Comparison of ENCODE assay signal across 25 cellular contexts in the genomic region with DNA sequence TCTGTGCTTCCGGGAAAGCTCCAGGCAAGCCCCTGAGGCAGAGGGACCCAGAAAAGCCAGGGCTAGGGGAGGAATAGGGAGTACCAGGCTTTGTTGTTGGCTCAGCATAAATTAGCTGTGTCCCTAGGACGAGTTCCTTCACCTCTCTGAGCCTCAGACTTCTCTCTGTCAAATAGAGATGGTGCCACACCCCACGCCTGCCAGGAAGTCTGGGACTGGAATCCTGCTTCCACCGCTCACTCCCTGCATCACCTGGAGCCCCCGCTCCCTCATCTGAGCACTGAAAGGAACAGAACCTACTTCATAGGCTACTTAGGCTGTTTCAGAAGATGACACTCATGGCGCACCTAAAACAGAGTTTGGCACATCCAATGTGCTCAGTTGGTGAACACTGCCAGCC. TPM values are rescaled to one million over a fixed set of nuclear protein-coding genes. Genes with fewer than 3 reads are reported as not detected.
A peak's percentile ranks its signal among the peaks of the same experiment; 100 is the strongest.
DNase-seq lines count a peak whose midpoint lies in the region; ATAC-seq and TF ChIP-seq lines count a peak whose summit lies in the region.
"Had no signal": no experiment of that assay in that cellular context is flagged by ENCODE, and none has a peak within 500 bp of the region (broad histone marks: within the 10 kb centered on the region; RNA-seq: fewer than 3 reads in every experiment).

No MANE protein-coding gene starts in this region.

- no peaks in the 10 kb centered on the region for H3K4me1 Mint-ChIP-seq in activated CD8-positive, alpha-beta memory T cell treated with anti-CD3 and anti-CD28 coated beads, Interleukin-2, amount 10 ng/mL, durations not matched to agents 7 days and 5 days

- TF ChIP-seq CTCF in sigmoid colon (IDR thresholded peaks at IDR 0.05): no peak
- no peak for TF ChIP-seq CTCF in GM10266 (IDR thresholded peaks at IDR 0.05; ENCODE audit: control insufficient read depth, insufficient read depth, low read depth, missing control alignments)

- CTCF ChIA-PET in activated CD8-positive, alpha-beta memory T cell treated with anti-CD3 and anti-CD28 coated beads, Interleukin-2, amount 10 ng/mL, durations not matched to agents 7 days and 5 days (lab: Charles Lee): no interaction called here

- no peaks in the 10 kb centered on the region for H3K4me1 ChIP-seq in sigmoid colon
- H3K4me1 ChIP-seq: HAP-1, SJSA1 had no signal

- H3K4me3 ChIP-seq in sigmoid colon: no peak overlapping the region
- H3K4me3 ChIP-seq: GM23338, HAP-1, MG63, SJSA1 had no signal

- TF ChIP-seq POLR2A in sigmoid colon (IDR thresholded peaks at IDR 0.05): no peak

- H3K27me3 ChIP-seq in sigmoid colon: no peaks in the 10 kb centered on the region
- H3K27me3 ChIP-seq: MG63, SJSA1 had no signal

- 62 to 74% methylated on average over 6 of the region's 6 CpGs for WGBS in sigmoid colon, 2 donors

- no peak overlapping the region for H3K27ac Mint-ChIP-seq in activated CD8-positive, alpha-beta memory T cell treated with anti-CD3 and anti-CD28 coated beads, Interleukin-2, amount 10 ng/mL, durations not matched to agents 7 days and 5 days
- H3K27ac Mint-ChIP-seq: CD4-positive, alpha-beta T cell; GM23338; HFFc6 had no signal

- peaks cover 34% of the 10 kb centered on the region for H3K27me3 Mint-ChIP-seq in activated CD8-positive, alpha-beta memory T cell treated with anti-CD3 and anti-CD28 coated beads, Interleukin-2, amount 10 ng/mL, durations not matched to agents 7 days and 5 days

- DNase-seq in activated CD8-positive, alpha-beta memory T cell treated with anti-CD3 and anti-CD28 coated beads, Interleukin-2, amount 10 ng/mL, durations not matched to agents 7 days and 5 days: peak; percentile 33
- no peak for DNase-seq in activated CD8-positive, alpha-beta memory T cell treated with anti-CD3 and anti-CD28 coated beads, Interleukin-2, amount 50 U/mL, for 48 hours
- peak; percentile 43 for DNase-seq in islet precursor cell
- peak; percentile 26 for DNase-seq in sigmoid colon
- no peak for DNase-seq in GM10266 (ENCODE audit: extremely low spot score)
- DNase-seq in Ammon's horn (ENCODE audit: low spot score): no peak
- DNase-seq: 8988T; ACHN; CD4-positive, alpha-beta T cell; DMS53; HFFc6; IMR-90; KG1; MG63; NCI-H1694; NCI-H446 treated with DMSO at 0.1 percent for 48 hours; NCI-H526 treated with DMSO at 0.1 percent for 48 hours; Right ventricle myocardium superior; RPMI8226 had no signal

- H3K36me3 ChIP-seq in sigmoid colon: no peaks in the 10 kb centered on the region
- H3K36me3 ChIP-seq: HAP-1, MG63, SJSA1 had no signal

- peaks cover 0 to 3% (median 0%) of the 10 kb centered on the region in 4 donors for H3K9me3 ChIP-seq in sigmoid colon
- H3K9me3 ChIP-seq: HAP-1, MG63, SJSA1 had no signal

- no peak overlapping the region for H3K4me3 Mint-ChIP-seq in activated CD8-positive, alpha-beta memory T cell treated with anti-CD3 and anti-CD28 coated beads, Interleukin-2, amount 10 ng/mL, durations not matched to agents 7 days and 5 days
- H3K4me3 Mint-ChIP-seq: CD4-positive, alpha-beta T cell; GM23338; HFFc6 had no signal

- H3K9me3 Mint-ChIP-seq in activated CD8-positive, alpha-beta memory T cell treated with anti-CD3 and anti-CD28 coated beads, Interleukin-2, amount 10 ng/mL, durations not matched to agents 7 days and 5 days (ENCODE audit: low read depth): no peaks in the 10 kb centered on the region
- H3K9me3 Mint-ChIP-seq: CD4-positive, alpha-beta T cell; GM23338 had no signal

- H3K36me3 Mint-ChIP-seq in activated CD8-positive, alpha-beta memory T cell treated with anti-CD3 and anti-CD28 coated beads, Interleukin-2, amount 10 ng/mL, durations not matched to agents 7 days and 5 days: no peaks in the 10 kb centered on the region

- intact Hi-C loops in sigmoid colon (cut with DNase I): no loop called here

- TF ChIP-seq EP300 in sigmoid colon (IDR thresholded peaks at IDR 0.05): no peak

- ATAC-seq in activated CD8-positive, alpha-beta memory T cell treated with anti-CD3 and anti-CD28 coated beads, Interleukin-2, amount 10 ng/mL, durations not matched to agents 7 days and 5 days: no peak
- no peak for ATAC-seq in GM18511 (IDR thresholded peaks at IDR 0.05; ENCODE audit: unreplicated experiment)
- ATAC-seq: GM23338 had no signal

- H3K27ac ChIP-seq in sigmoid colon: no peak overlapping the region
- H3K27ac ChIP-seq: SJSA1 had no signal

RNA-seq across cellular contexts. Expression of a gene that starts 8.1 kb away (rescaled TPM):
- 10 to 100 TPM; 41.7 to 57.8 TPM for total RNA-seq in activated CD8-positive, alpha-beta memory T cell treated with anti-CD3 and anti-CD28 coated beads, Interleukin-2, amount 10 ng/mL, durations not matched to agents 7 days and 5 days
- total RNA-seq in sigmoid colon: 1 to 10 TPM in 3 of 4 donors, under 1 TPM in 1; 0.49 to 3.9 (median 1.8) TPM
- polyA plus RNA-seq in sigmoid colon: 1 to 10 TPM in 1 of 3 donors, not detected in 2; 1.8 TPM
- total RNA-seq: G401, HFFc6, IMR-90, Right ventricle myocardium superior, SJSA1 had no signal
- polyA plus RNA-seq: BJ, IMR-90 had no signal

Comparison
In these comparisons a context has a peak if more than half of its experiments do, and no peak if none do; other contexts are left out.
1. DNase-seq: peak in activated CD8-positive, alpha-beta memory T cell treated with anti-CD3 and anti-CD28 coated beads, Interleukin-2, amount 10 ng/mL, durations not matched to agents 7 days and 5 days (single experiment), islet precursor cell (single experiment) and sigmoid colon (single experiment); none in activated CD8-positive, alpha-beta memory T cell treated with anti-CD3 and anti-CD28 coated beads, Interleukin-2, amount 50 U/mL, for 48 hours (single experiment), GM10266 (single experiment) and Ammon's horn (single experiment).
2. RNA of a gene that starts 8.1 kb away (total RNA-seq): 41.7 to 57.8 TPM in activated CD8-positive, alpha-beta memory T cell treated with anti-CD3 and anti-CD28 coated beads, Interleukin-2, amount 10 ng/mL, durations not matched to agents 7 days and 5 days; 0.49 to 3.9 TPM in sigmoid colon; every median in the first group is over 4 times any median in the second.